Comparison of ENCODE assay signal across 14 cellular contexts in the genomic region with DNA sequence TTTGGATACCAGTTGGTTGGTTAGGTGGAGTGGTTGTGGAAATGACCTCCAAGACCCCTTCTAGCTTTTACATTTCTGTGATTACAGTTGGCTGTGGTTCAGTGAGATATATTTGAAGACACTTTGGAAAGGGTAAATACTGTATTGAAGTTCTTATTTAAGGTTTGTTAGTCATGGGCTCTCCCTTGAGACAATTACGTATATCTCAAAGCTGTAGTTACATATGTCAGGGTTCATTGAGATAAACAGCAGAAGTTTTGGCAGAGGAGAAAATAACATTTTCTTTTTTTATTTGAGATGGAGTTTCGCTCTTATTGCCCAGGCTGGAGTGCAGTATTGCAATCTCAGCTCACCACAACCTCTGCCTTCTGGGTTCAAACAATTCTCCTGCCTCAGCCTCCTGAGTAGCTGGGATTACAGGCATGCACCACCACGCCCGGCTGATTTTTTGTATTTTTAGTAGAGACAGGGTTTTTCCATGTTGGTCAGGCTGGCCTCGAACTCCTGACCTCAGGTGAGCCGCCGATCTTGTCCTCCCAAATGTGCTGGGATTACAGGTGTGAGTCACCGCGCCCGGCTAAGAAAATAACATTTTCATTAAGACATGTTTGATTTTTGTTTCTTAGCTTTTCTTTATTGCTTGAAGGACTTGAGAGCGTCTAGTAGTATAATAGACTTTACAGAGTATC. TPM values are rescaled to one million over a fixed set of nuclear protein-coding genes. Genes with fewer than 3 reads are reported as not detected.
DNase-seq lines count a peak whose midpoint lies in the region; ATAC-seq, FAIRE-seq and TF ChIP-seq lines count a peak whose summit lies in the region.
"Had no signal": no experiment of that assay in that cellular context is flagged by ENCODE, and none has a peak within 500 bp of the region (broad histone marks: within the 10 kb centered on the region; RNA-seq: fewer than 3 reads in every experiment).

No MANE protein-coding gene starts in this region.

- H3K27ac ChIP-seq in PC-9: no peak overlapping the region
- H3K27ac ChIP-seq in endothelial cell of umbilical vein (ENCODE audit: insufficient read depth, low read depth, low read length): no peak overlapping the region
- H3K27ac ChIP-seq: SJSA1 had no signal

- H3K27me3 ChIP-seq in PC-9 (ENCODE audit: insufficient read depth, low read depth) (no peaks in the 10 kb centered on the region), endothelial cell of umbilical vein (ENCODE audit: control insufficient read depth in 2 of 2, insufficient read depth in 2 of 2, low read length in 2 of 2) (no peaks in the 10 kb centered on the region)
- H3K27me3 ChIP-seq: neutrophil, SJSA1 had no signal

- H3K4me2 ChIP-seq in PC-9 (peak overlapping the region; percentile 99), endothelial cell of umbilical vein (ENCODE audit: insufficient read depth, low read length) (peak overlapping the region; percentile 75)

- H3K79me2 ChIP-seq in PC-9 (ENCODE audit: low read depth) (peaks cover 80% of the 10 kb centered on the region), endothelial cell of umbilical vein (ENCODE audit: control insufficient read depth, insufficient read depth, low read length) (peaks cover 71% of the 10 kb centered on the region)

- BruUV-seq in PC-9 (replicated peaks; lab: Mats Ljungman, UMichigan) (no TSS peak), endothelial cell of umbilical vein (replicated peaks; lab: Mats Ljungman, UMichigan) (no TSS peak)

- FAIRE-seq in endothelial cell of umbilical vein (lab: Jason Lieb, UNC): no peak
- FAIRE-seq: urothelium cell line had no signal

- POLR2A ChIA-PET in PC-9 (lab: Charles Lee; ENCODE audit: unreplicated experiment): no interaction called here
- POLR2A ChIA-PET in endothelial cell of umbilical vein (lab: Charles Lee): no interaction called here

- H3K4me1 ChIP-seq in PC-9 (replicated peaks; ENCODE audit: insufficient read depth): peaks cover 18% of the 10 kb centered on the region
- H3K4me1 ChIP-seq in endothelial cell of umbilical vein (ENCODE audit: control insufficient read depth, extremely low read depth, insufficient read depth, low read length): peaks cover 70% of the 10 kb centered on the region

- CTCF ChIA-PET in activated CD8-positive, alpha-beta memory T cell treated with anti-CD3 and anti-CD28 coated beads, Interleukin-2, amount 10 ng/mL, durations not matched to agents 7 days and 5 days (lab: Charles Lee): no interaction called here
- CTCF ChIA-PET in PC-9 (lab: Charles Lee) (no interaction called here), endothelial cell of umbilical vein (lab: Charles Lee) (interaction anchor here (4.2 kb wide), 1 partner anchor 13 kb away, joined by 20 read pairs; no protein-coding TSS in a partner anchor)

- no peak overlapping the region for H3K9ac ChIP-seq in endothelial cell of umbilical vein (replicated peaks; ENCODE audit: extremely low read depth, insufficient read depth, low read length)

- no peaks in the 10 kb centered on the region for H3K9me3 Mint-ChIP-seq in activated CD8-positive, alpha-beta memory T cell treated with anti-CD3 and anti-CD28 coated beads, Interleukin-2, amount 10 ng/mL, durations not matched to agents 7 days and 5 days (ENCODE audit: low read depth)
- H3K9me3 Mint-ChIP-seq: dendritic cell treated with granulocyte-macrophage colony-stimulating factor and Interleukin-4, amounts not matched to agents 40 ng/mL and 50 ng/mL, for 4 days had no signal

- H3K36me3 ChIP-seq in PC-9 (ENCODE audit: low read depth): 0 out of 2 replicates have a peak, but pooled peaks cover 3% of the 10 kb centered on the region
- no peaks in the 10 kb centered on the region for H3K36me3 ChIP-seq in endothelial cell of umbilical vein (ENCODE audit: control insufficient read depth in 2 of 2, extremely low read depth in 1 of 2, insufficient read depth in 2 of 2, low read length in 2 of 2)
- H3K36me3 ChIP-seq: neutrophil, SJSA1 had no signal

- TF ChIP-seq POLR2A in endothelial cell of umbilical vein (IDR thresholded peaks at IDR 0.05; ENCODE audit: low read depth, low read length) (no peak), erythroblast (IDR thresholded peaks at IDR 0.05; ENCODE audit: low read length) (no peak)

- H3K4me3 Mint-ChIP-seq in activated CD8-positive, alpha-beta memory T cell treated with anti-CD3 and anti-CD28 coated beads, Interleukin-2, amount 10 ng/mL, durations not matched to agents 7 days and 5 days: peak overlapping the region; percentile 98

- peaks cover 53% of the 10 kb centered on the region for H3K4me1 Mint-ChIP-seq in activated CD8-positive, alpha-beta memory T cell treated with anti-CD3 and anti-CD28 coated beads, Interleukin-2, amount 10 ng/mL, durations not matched to agents 7 days and 5 days

- H2AFZ ChIP-seq in PC-9: no peak overlapping the region
- no peak overlapping the region for H2AFZ ChIP-seq in endothelial cell of umbilical vein (ENCODE audit: low read depth, low read length)

- no peaks in the 10 kb centered on the region for H3K9me2 ChIP-seq in PC-9 (ENCODE audit: insufficient read depth)

- H4K20me1 ChIP-seq in PC-9 (ENCODE audit: insufficient read depth) (peaks cover 19% of the 10 kb centered on the region), endothelial cell of umbilical vein (replicated peaks; ENCODE audit: control insufficient read depth, extremely low read depth, insufficient read depth, low read length) (no peaks in the 10 kb centered on the region)

- H3K9me3 ChIP-seq in PC-9 (ENCODE audit: insufficient read depth, low read depth): no peaks in the 10 kb centered on the region
- no peaks in the 10 kb centered on the region for H3K9me3 ChIP-seq in endothelial cell of umbilical vein (replicated peaks; ENCODE audit: control insufficient read depth, insufficient read depth, low read length)
- H3K9me3 ChIP-seq: neutrophil, SJSA1 had no signal

- no peak overlapping the region for H3K27ac Mint-ChIP-seq in activated CD8-positive, alpha-beta memory T cell treated with anti-CD3 and anti-CD28 coated beads, Interleukin-2, amount 10 ng/mL, durations not matched to agents 7 days and 5 days

- TF ChIP-seq CTCF in PC-9 (conservative IDR thresholded peaks at IDR 0.05): no peak
- no peak for TF ChIP-seq CTCF in endothelial cell of umbilical vein (IDR thresholded peaks at IDR 0.05; ENCODE audit: extremely low read depth in 1 of 2, insufficient read depth in 1 of 2, low read depth in 1 of 2, low read length in 2 of 2)

- DNase-seq in activated CD8-positive, alpha-beta memory T cell treated with anti-CD3 and anti-CD28 coated beads, Interleukin-2, amount 10 ng/mL, durations not matched to agents 7 days and 5 days: no peak
- DNase-seq in activated CD8-positive, alpha-beta memory T cell treated with anti-CD3 and anti-CD28 coated beads, Interleukin-2, amount 50 U/mL, for 48 hours: no peak
- peak in 1 of 2 experiments; percentile 37 for DNase-seq in PC-9
- no peak for DNase-seq in endothelial cell of umbilical vein (ENCODE audit: low read depth, low spot score)
- DNase-seq in stimulated activated CD8-positive, alpha-beta memory T cell treated with anti-CD3 and anti-CD28 coated beads, Interleukin-4, amount 100 ng/mL, for 48 hours: peak; percentile 32
- DNase-seq in NOMO-1 treated with dmso at 0.1 percent for 144 hours (lab: John Stamatoyannopoulos, UW; ENCODE audit: unreplicated experiment): no peak
- no peak for DNase-seq in NCI-H1930 (lab: John Stamatoyannopoulos, UW)
- DNase-seq in erythroblast (lab: John Stamatoyannopoulos, UW): no peak
- DNase-seq: activated CD8-positive, alpha-beta memory T cell treated with anti-CD3 and anti-CD28 coated beads, Interleukin-2, amount 50 U/mL, for 4 hours had no signal

- no peaks in the 10 kb centered on the region for H3K9me1 ChIP-seq in endothelial cell of umbilical vein (replicated peaks; ENCODE audit: control insufficient read depth, extremely low read depth, insufficient read depth, low read length)

- H3K36me3 Mint-ChIP-seq in activated CD8-positive, alpha-beta memory T cell treated with anti-CD3 and anti-CD28 coated beads, Interleukin-2, amount 10 ng/mL, durations not matched to agents 7 days and 5 days: peaks cover 10% of the 10 kb centered on the region

- dilution Hi-C loops in endothelial cell of umbilical vein (cut with MboI; ENCODE audit: extremely low pct_ligation_motif_present, low sequenced_read_pairs): no loop called here

- H3K27me3 Mint-ChIP-seq in activated CD8-positive, alpha-beta memory T cell treated with anti-CD3 and anti-CD28 coated beads, Interleukin-2, amount 10 ng/mL, durations not matched to agents 7 days and 5 days: no peaks in the 10 kb centered on the region
- H3K27me3 Mint-ChIP-seq: dendritic cell treated with granulocyte-macrophage colony-stimulating factor and Interleukin-4, amounts not matched to agents 40 ng/mL and 50 ng/mL, for 4 days had no signal

- H3K4me3 ChIP-seq in PC-9 (peak overlapping the region; percentile 89; the same call in 1 of the 2 replicates), endothelial cell of umbilical vein (replicated peaks in 1 of 3; ENCODE audit: insufficient read depth in 1 of 3, low read depth in 1 of 3, low read length in 3 of 3) (peak overlapping the region in 2 of 3 experiments; percentile 78 to 95)

- intact Hi-C loops in PC-9 (cut with micrococcal nuclease; ENCODE audit: unreplicated experiment): no loop called here
- intact Hi-C loops in endothelial cell of umbilical vein (cut with micrococcal nuclease): no loop called here

- ATAC-seq in activated CD8-positive, alpha-beta memory T cell treated with anti-CD3 and anti-CD28 coated beads, Interleukin-2, amount 10 ng/mL, durations not matched to agents 7 days and 5 days: no peak

- H3F3A ChIP-seq in PC-9 (ENCODE audit: insufficient read depth, low read depth): no peaks in the 10 kb centered on the region

RNA-seq across cellular contexts. Expression of gene RNF121, which starts 1.9 kb away (rescaled TPM):
- 10 to 100 TPM; 30.7 to 38.7 TPM for total RNA-seq in activated CD8-positive, alpha-beta memory T cell treated with anti-CD3 and anti-CD28 coated beads, Interleukin-2, amount 10 ng/mL, durations not matched to agents 7 days and 5 days
- total RNA-seq in PC-9 (2021) (40.5 and 41.2 TPM in 2 replicates), endothelial cell of umbilical vein (61.4 and 61.7 TPM in 2 replicates)
- polyA plus RNA-seq in endothelial cell of umbilical vein: 86.6 and 99.9 TPM in 2 replicates
- polyA plus RNA-seq in endothelial cell of umbilical vein (2011; cell fraction: cytosol; rRNA removed): 74.3 and 92.8 TPM in 2 replicates
- 173 and 190 TPM in 2 replicates for polyA plus RNA-seq in endothelial cell of umbilical vein (2011; cell fraction: nucleus; rRNA removed)
- 136 and 160 TPM in 2 replicates for polyA plus RNA-seq in endothelial cell of umbilical vein (2012)
- 202 and 205 TPM in 2 replicates for polyA minus RNA-seq in endothelial cell of umbilical vein
- 20.1 TPM for polyA minus RNA-seq in endothelial cell of umbilical vein (2011; cell fraction: cytosol; rRNA and poly(A)+ RNA removed)
- polyA minus RNA-seq in endothelial cell of umbilical vein (2011; cell fraction: nucleus; rRNA and poly(A)+ RNA removed): 87.9 and 123 TPM in 2 replicates

RNA-seq across cellular contexts. Expression of gene XNDC1N, which starts 2.3 kb away (rescaled TPM):
- total RNA-seq in activated CD8-positive, alpha-beta memory T cell treated with anti-CD3 and anti-CD28 coated beads, Interleukin-2, amount 10 ng/mL, durations not matched to agents 7 days and 5 days: 10 to 100 TPM; 14.8 to 23.1 TPM
- total RNA-seq in PC-9 (2021) (19.3 and 23.4 TPM in 2 replicates), endothelial cell of umbilical vein (8.9 and 9.0 TPM in 2 replicates)
- 3.0 and 3.5 TPM in 2 replicates for polyA plus RNA-seq in endothelial cell of umbilical vein
- 3.7 and 4.2 TPM in 2 replicates for polyA plus RNA-seq in endothelial cell of umbilical vein (2011; cell fraction: cytosol; rRNA removed)
- polyA plus RNA-seq in endothelial cell of umbilical vein (2011; cell fraction: nucleus; rRNA removed): 9.4 and 13.4 TPM in 2 replicates
- 3.5 and 4.3 TPM in 2 replicates for polyA plus RNA-seq in endothelial cell of umbilical vein (2012)
- polyA minus RNA-seq in endothelial cell of umbilical vein: 9.9 and 11.6 TPM in 2 replicates
- polyA minus RNA-seq in endothelial cell of umbilical vein (2011; cell fraction: cytosol; rRNA and poly(A)+ RNA removed): 12.6 TPM
- polyA minus RNA-seq in endothelial cell of umbilical vein (2011; cell fraction: nucleus; rRNA and poly(A)+ RNA removed): 22.2 and 23.2 TPM in 2 replicates

RNA-seq across cellular contexts. Expression of gene DEFB131B, which starts 52.4 kb away (rescaled TPM):
- not detected for total RNA-seq in activated CD8-positive, alpha-beta memory T cell treated with anti-CD3 and anti-CD28 coated beads, Interleukin-2, amount 10 ng/mL, durations not matched to agents 7 days and 5 days
- total RNA-seq in PC-9 (2021) (not detected in 2 replicates), endothelial cell of umbilical vein (not detected in 2 replicates)
- not detected in 2 replicates for polyA plus RNA-seq in endothelial cell of umbilical vein
- not detected in 2 replicates for polyA plus RNA-seq in endothelial cell of umbilical vein (2011; cell fraction: cytosol; rRNA removed)
- not detected in 2 replicates for polyA plus RNA-seq in endothelial cell of umbilical vein (2011; cell fraction: nucleus; rRNA removed)
- not detected in 2 replicates for polyA plus RNA-seq in endothelial cell of umbilical vein (2012)
- polyA minus RNA-seq in endothelial cell of umbilical vein: not detected in 2 replicates
- polyA minus RNA-seq in endothelial cell of umbilical vein (2011; cell fraction: cytosol; rRNA and poly(A)+ RNA removed): not detected
- polyA minus RNA-seq in endothelial cell of umbilical vein (2011; cell fraction: nucleus; rRNA and poly(A)+ RNA removed): not detected in 2 replicates
- total RNA-seq: IMR-90, SJSA1 had no signal
- polyA plus RNA-seq: IMR-90 had no signal
